23 cellular contexts compared by ENCODE assay signal in the genomic region with DNA sequence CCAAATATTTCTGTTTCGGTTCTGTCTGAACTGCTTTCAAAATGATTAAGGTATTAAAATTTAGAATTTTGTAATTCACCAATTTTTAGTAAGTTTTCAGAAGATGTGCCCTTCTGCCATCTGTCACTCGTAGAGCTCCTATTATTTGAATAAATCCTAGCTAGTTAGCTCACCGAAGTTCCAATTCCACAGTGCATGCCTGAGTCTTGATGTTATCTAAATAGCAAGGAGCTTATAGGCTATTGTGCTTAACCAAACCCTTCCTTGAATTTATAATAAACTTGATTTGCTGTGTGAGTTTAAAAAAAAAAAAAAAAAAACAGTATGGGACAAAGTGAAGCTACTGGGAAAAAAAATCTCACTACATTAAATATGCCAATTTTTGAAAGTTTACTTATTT.
"Had no signal": no experiment of that assay in that cellular context is flagged by ENCODE, and none has a peak within 500 bp of the region (broad histone marks: within the 10 kb centered on the region; RNA-seq: fewer than 3 reads in every experiment).

No MANE protein-coding gene starts in this region.

- H3K27me3 ChIP-seq: adrenal gland, cardiac muscle cell, ovary, stomach, upper lobe of left lung had no signal

- FAIRE-seq: small intestine had no signal

- H3K36me3 ChIP-seq: adrenal gland, cardiac muscle cell, left ventricle myocardium inferior, ovary, stomach, upper lobe of left lung had no signal

- H3K27ac ChIP-seq: adrenal gland, cardiac muscle cell, left ventricle myocardium inferior, ovary, psoas muscle, stomach, upper lobe of left lung had no signal

- ATAC-seq: activated CD4-positive, CD25-positive, alpha-beta regulatory T cell treated with anti-CD3 and anti-CD28 coated beads, Interleukin-2, amount 50 U/mL, for 24 hours; activated CD8-positive, alpha-beta T cell treated with anti-CD3 and anti-CD28 coated beads, Interleukin-2, amount 10 ng/mL, durations not matched to agents 7 days and 5 days; effector memory CD8-positive, alpha-beta T cell; naive thymus-derived CD8-positive, alpha-beta T cell; psoas muscle; right cardiac atrium had no signal

- DNase-seq: activated CD4-positive, alpha-beta T cell treated with anti-CD3 and anti-CD28 coated beads, Interleukin-2, amount 10 ng/mL, durations not matched to agents 7 days and 5 days; activated CD8-positive, alpha-beta T cell treated with anti-CD3 and anti-CD28 coated beads, Interleukin-2, amount 10 ng/mL, durations not matched to agents 7 days and 5 days; activated effector memory CD4-positive, alpha-beta T cell treated with Interleukin-2 at 50 U/mL for 16 hours; activated naive CD4-positive, alpha-beta T cell treated with anti-CD3 and anti-CD28 coated beads, Interleukin-2, amount 50 U/mL, for 16 hours; activated T-cell treated with anti-CD3 and anti-CD28 coated beads, Interleukin-2, amount 50 U/mL, for 24 hours; adrenal gland; dermis blood vessel endothelial cell; effector memory CD8-positive, alpha-beta T cell; foreskin melanocyte; head of caudate nucleus; left ventricle myocardium inferior; mammary epithelial cell; naive thymus-derived CD8-positive, alpha-beta T cell; ovary; psoas muscle; right cardiac atrium; small intestine; stimulated activated CD4-positive, alpha-beta T cell treated with anti-CD3 and anti-CD28 coated beads, Interleukin-15, amount 100 ng/mL, for 24 hours; stimulated activated CD4-positive, alpha-beta T cell treated with anti-CD3 and anti-CD28 coated beads, Interleukin-2, amount 100 ng/mL, for 48 hours; stomach; upper lobe of left lung had no signal

- H3K4me3 ChIP-seq: adrenal gland, cardiac muscle cell, ovary, psoas muscle, stomach, upper lobe of left lung had no signal

- H3K9me3 ChIP-seq: adrenal gland, left ventricle myocardium inferior, ovary, psoas muscle, stomach, upper lobe of left lung had no signal
